ENCODE assay signal across 10 cellular contexts in the genomic region with DNA sequence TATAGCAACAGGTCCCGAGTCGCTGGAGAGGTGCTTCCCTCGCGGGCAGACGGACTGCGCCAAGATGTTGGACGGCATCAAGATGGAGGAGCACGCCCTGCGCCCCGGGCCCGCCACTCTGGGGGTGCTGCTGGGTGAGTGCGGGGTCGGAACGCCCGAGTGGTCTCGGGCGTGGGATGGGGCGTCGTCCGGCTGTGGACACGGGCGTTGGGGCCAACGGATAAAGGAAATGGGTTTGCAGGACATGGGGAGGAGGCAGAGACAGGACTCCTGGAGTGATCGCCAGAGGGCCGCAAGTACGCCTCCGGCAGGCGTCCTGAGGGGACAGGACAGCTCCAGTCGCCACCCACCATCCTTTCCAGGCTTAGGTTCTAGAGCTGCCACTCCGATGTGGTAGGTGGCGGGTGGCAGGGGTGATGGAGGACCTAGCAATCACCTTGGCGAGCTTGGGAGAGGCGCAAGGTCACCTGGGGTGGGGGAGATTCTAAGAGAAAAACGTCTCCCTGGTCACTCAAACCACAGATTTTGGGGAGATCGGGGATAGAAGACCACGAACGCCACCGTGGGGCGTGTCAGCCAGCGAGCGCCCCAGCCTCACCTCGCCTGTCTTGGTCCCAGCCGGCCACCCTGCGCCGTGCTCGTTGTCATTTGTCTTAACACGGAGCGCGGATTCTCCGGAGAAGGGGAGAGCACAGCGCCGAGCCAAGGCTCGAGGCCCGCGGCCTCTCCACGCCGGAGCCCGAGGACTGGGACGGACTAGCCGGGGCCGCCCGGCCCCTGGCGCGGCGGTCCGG. TPM values are rescaled to one million over a fixed set of nuclear protein-coding genes. Genes with fewer than 3 reads are reported as not detected.
DNase-seq lines count a peak whose midpoint lies in the region; ATAC-seq and TF ChIP-seq lines count a peak whose summit lies in the region.
"Had no signal": no experiment of that assay in that cellular context is flagged by ENCODE, and none has a peak within 500 bp of the region (broad histone marks: within the 10 kb centered on the region; RNA-seq: fewer than 3 reads in every experiment).

No MANE protein-coding gene starts in this region.

- no peaks in the 10 kb centered on the region for H3K4me1 ChIP-seq in right cardiac atrium (ENCODE audit: control insufficient read depth, insufficient read depth, low read length)
- H3K4me1 ChIP-seq in BE2C, result peaks cover 3% of the 10 kb centered on the region

- H3K36me3 Mint-ChIP-seq in activated naive CD8-positive, alpha-beta T cell treated with anti-CD3 and anti-CD28 coated beads, Interleukin-2, amount 10 ng/mL, durations not matched to agents 7 days and 5 days, result no peaks in the 10 kb centered on the region
- H3K36me3 Mint-ChIP-seq in naive B cell, result no peaks in the 10 kb centered on the region

- H3K9me3 Mint-ChIP-seq in activated naive CD8-positive, alpha-beta T cell treated with anti-CD3 and anti-CD28 coated beads, Interleukin-2, amount 10 ng/mL, durations not matched to agents 7 days and 5 days, result no peaks in the 10 kb centered on the region
- peaks cover 0 to 1% (median 0%) of the 10 kb centered on the region in 7 donors for H3K9me3 Mint-ChIP-seq in naive B cell

- POLR2A ChIA-PET in activated naive CD8-positive, alpha-beta T cell treated with anti-CD3 and anti-CD28 coated beads, Interleukin-2, amount 10 ng/mL, durations not matched to agents 7 days and 5 days (lab: Charles Lee), result no interaction called here

- intact Hi-C loops in right cardiac atrium (cut with DNase I), result loop anchor here in 3 of 4 donors (5.0 to 10.0 kb wide), 4 partner anchors 70 to 168 kb away; no protein-coding TSS in a partner anchor
- intact Hi-C loops in left cardiac atrium (cut with DNase I), result loop anchor here (5.0 kb wide), 2 partner anchors 78 to 168 kb away; no protein-coding TSS in a partner anchor

- H3K36me3 ChIP-seq in BE2C, result no peaks in the 10 kb centered on the region

- no peak for TF ChIP-seq CTCF in BE2C (IDR thresholded peaks at IDR 0.05; ENCODE audit: low read depth, low read length)

- H3K27ac ChIP-seq in right cardiac atrium (ENCODE audit: low read length), result no peak overlapping the region

- peak overlapping the region; percentile 55 for H3K4me3 Mint-ChIP-seq in activated naive CD8-positive, alpha-beta T cell treated with anti-CD3 and anti-CD28 coated beads, Interleukin-2, amount 10 ng/mL, durations not matched to agents 7 days and 5 days
- H3K4me3 Mint-ChIP-seq in naive B cell, result peak overlapping the region; percentile 73 to 90 (median 79)

- 3% methylated on average over 66 of the region's 66 CpGs for WGBS in right cardiac atrium

- peaks cover 73% of the 10 kb centered on the region for H3K27me3 Mint-ChIP-seq in activated naive CD8-positive, alpha-beta T cell treated with anti-CD3 and anti-CD28 coated beads, Interleukin-2, amount 10 ng/mL, durations not matched to agents 7 days and 5 days
- peaks cover 48 to 74% (median 71%) of the 10 kb centered on the region in 3 donors for H3K27me3 Mint-ChIP-seq in naive B cell

- no peaks in the 10 kb centered on the region for H3K27me3 ChIP-seq in right cardiac atrium (ENCODE audit: control insufficient read depth, insufficient read depth)
- peaks cover 98% of the 10 kb centered on the region for H3K27me3 ChIP-seq in BE2C

- ATAC-seq in right cardiac atrium, result no peak
- no peak for ATAC-seq in left cardiac atrium
- peak; percentile 6 for ATAC-seq in activated naive CD8-positive, alpha-beta T cell treated with anti-CD3 and anti-CD28 coated beads, Interleukin-2, amount 10 ng/mL, durations not matched to agents 7 days and 5 days (ENCODE audit: low read depth)
- ATAC-seq in naive B cell (ENCODE audit: low read depth in 2 of 2), result no peak
- ATAC-seq in HG03025 (IDR thresholded peaks at IDR 0.05; ENCODE audit: low FRiP score, unreplicated experiment), result no peak

- H3K9me3 ChIP-seq in right cardiac atrium (ENCODE audit: control insufficient read depth, low read length) (no peaks in the 10 kb centered on the region), BE2C (no peaks in the 10 kb centered on the region)

- peak overlapping the region; percentile 51 for H3K27ac Mint-ChIP-seq in activated naive CD8-positive, alpha-beta T cell treated with anti-CD3 and anti-CD28 coated beads, Interleukin-2, amount 10 ng/mL, durations not matched to agents 7 days and 5 days
- peak overlapping the region in 3 of 6 donors; percentile 20 to 66 (median 60) for H3K27ac Mint-ChIP-seq in naive B cell

- DNase-seq in right cardiac atrium (no peak), left cardiac atrium (no peak), naive B cell (no peak), BE2C (no peak), mesenteric fat pad (ENCODE audit: low spot score) (no peak), D341Med (ENCODE audit: low spot score) (no peak)
- DNase-seq in activated naive CD8-positive, alpha-beta T cell treated with anti-CD3 and anti-CD28 coated beads, Interleukin-2, amount 10 ng/mL, durations not matched to agents 7 days and 5 days, result no peak
- DNase-seq: Karpas-422 had no signal

- H3K4me3 ChIP-seq in right cardiac atrium (ENCODE audit: low read length), result peak overlapping the region; percentile 65
- no peak overlapping the region for H3K4me3 ChIP-seq in BE2C (ENCODE audit: low read depth, low read length)

- peaks cover 14% of the 10 kb centered on the region for H3K4me1 Mint-ChIP-seq in activated naive CD8-positive, alpha-beta T cell treated with anti-CD3 and anti-CD28 coated beads, Interleukin-2, amount 10 ng/mL, durations not matched to agents 7 days and 5 days
- H3K4me1 Mint-ChIP-seq in naive B cell, result peaks cover 19 to 54% (median 36%) of the 10 kb centered on the region in 3 donors

RNA-seq across cellular contexts. Expression of a gene that starts 0.9 kb away (rescaled TPM):
- total RNA-seq in right cardiac atrium (1 to 10 TPM; 1.0 to 3.6 (median 1.8) TPM), left cardiac atrium (1 to 10 TPM in 1 of 2 donors, under 1 TPM in 1; 0.81 to 1.8 TPM), mesenteric fat pad (0.77 TPM)
- polyA plus RNA-seq in right cardiac atrium (0.81 TPM), naive B cell (ENCODE audit: low read depth in 6 of 6) (not detected)
- not detected for total RNA-seq in activated naive CD8-positive, alpha-beta T cell treated with anti-CD3 and anti-CD28 coated beads, Interleukin-2, amount 10 ng/mL, durations not matched to agents 7 days and 5 days
- not detected for polyA plus RNA-seq in BE2C (2012; ENCODE audit: insufficient read depth, insufficient read length, low read depth)
- total RNA-seq: renal cortical epithelial cell had no signal
